2 cellular contexts compared by ENCODE assay signal in the genomic region with DNA sequence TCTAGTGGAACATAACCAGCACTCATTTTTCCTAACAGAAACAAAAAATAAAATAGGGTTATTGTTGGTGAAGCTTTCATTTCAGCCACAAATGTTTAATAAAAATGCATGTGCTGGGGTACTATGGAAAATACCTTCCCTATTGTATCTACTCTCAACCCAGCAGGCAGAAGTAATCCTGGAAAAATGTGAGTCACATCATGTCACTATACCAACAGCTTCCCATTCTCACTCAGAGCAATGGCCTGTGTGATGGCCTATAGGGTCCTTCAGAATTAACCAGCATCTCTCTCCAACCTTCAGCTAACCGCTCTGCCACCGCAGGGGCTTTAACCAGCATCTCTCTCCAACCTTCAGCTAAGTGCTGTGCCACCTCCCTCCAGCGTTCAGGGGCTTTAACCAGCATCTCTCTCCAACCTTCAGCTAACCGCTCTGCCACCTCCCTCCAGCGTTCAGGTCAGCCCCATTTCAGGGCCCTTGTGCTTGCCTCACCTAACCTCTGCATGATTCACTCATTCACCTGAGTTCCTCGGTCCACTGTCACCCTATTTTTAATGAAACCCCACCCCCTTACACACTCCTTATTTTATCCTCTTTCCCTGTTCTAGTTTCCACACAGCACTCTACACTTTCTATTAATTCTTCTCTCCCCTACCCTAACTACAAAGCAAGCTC.
TF ChIP-seq lines count a peak whose summit lies in the region.

No MANE protein-coding gene starts in this region.

TF ChIP-seq in HEK293, 187 proteins besides CTCF, POLR2A, EP300 and RAD21 (continues in another document):
- TF ChIP-seq KLF16 (tag by site-specific recombination; IDR thresholded peaks at IDR 0.05) (no peak), ZNF221 (tag by site-specific recombination; IDR thresholded peaks at IDR 0.05; ENCODE audit: borderline replicate concordance) (no peak), ZNF10 (tag by site-specific recombination; IDR thresholded peaks at IDR 0.05) (peak; percentile 10; the same call in 1 of the 2 replicates), ATF2 (tag by site-specific recombination; IDR thresholded peaks at IDR 0.05; ENCODE audit: low read depth) (no peak), PRDM6 (tag by site-specific recombination; IDR thresholded peaks at IDR 0.05) (0 out of 2 replicates have a peak, but pooled peaks have one; percentile 4), ZNF521 (tag by site-specific recombination; IDR thresholded peaks at IDR 0.05) (no peak), IKZF3 (tag by site-specific recombination; IDR thresholded peaks at IDR 0.05) (peak; percentile 54; the same call in 1 of the 2 replicates), ZNF266 (tag by site-specific recombination; IDR thresholded peaks at IDR 0.05; ENCODE audit: low read depth) (no peak), ZNF184 (tag by site-specific recombination; IDR thresholded peaks at IDR 0.05) (no peak), PRDM10 (tag by site-specific recombination; IDR thresholded peaks at IDR 0.05) (0 out of 2 replicates have a peak, but pooled peaks have one; percentile 15), PRDM1 (tag by site-specific recombination; IDR thresholded peaks at IDR 0.05) (peak; percentile 9), ZFP37 (tag by site-specific recombination; IDR thresholded peaks at IDR 0.05) (no peak), ZBTB20 (tag by site-specific recombination; IDR thresholded peaks at IDR 0.05) (peak; percentile 65)
- TF ChIP-seq, protein P1, sequence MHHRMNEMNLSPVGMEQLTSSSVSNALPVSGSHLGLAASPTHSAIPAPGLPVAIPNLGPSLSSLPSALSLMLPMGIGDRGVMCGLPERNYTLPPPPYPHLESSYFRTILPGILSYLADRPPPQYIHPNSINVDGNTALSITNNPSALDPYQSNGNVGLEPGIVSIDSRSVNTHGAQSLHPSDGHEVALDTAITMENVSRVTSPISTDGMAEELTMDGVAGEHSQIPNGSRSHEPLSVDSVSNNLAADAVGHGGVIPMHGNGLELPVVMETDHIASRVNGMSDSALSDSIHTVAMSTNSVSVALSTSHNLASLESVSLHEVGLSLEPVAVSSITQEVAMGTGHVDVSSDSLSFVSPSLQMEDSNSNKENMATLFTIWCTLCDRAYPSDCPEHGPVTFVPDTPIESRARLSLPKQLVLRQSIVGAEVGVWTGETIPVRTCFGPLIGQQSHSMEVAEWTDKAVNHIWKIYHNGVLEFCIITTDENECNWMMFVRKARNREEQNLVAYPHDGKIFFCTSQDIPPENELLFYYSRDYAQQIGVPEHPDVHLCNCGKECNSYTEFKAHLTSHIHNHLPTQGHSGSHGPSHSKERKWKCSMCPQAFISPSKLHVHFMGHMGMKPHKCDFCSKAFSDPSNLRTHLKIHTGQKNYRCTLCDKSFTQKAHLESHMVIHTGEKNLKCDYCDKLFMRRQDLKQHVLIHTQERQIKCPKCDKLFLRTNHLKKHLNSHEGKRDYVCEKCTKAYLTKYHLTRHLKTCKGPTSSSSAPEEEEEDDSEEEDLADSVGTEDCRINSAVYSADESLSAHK (tag by site-specific recombination; IDR thresholded peaks at IDR 0.05), result no peak

TF ChIP-seq in GM12878, 131 proteins besides CTCF, POLR2A, EP300 and RAD21:
- no peak for TF ChIP-seq ETV6 (conservative IDR thresholded peaks at IDR 0.05 in 1 of 2, IDR thresholded peaks at IDR 0.05 in 1 of 2; ENCODE audit: borderline replicate concordance in 1 of 2, low read depth in 1 of 2)
- no peak for TF ChIP-seq SRF (IDR thresholded peaks at IDR 0.05; ENCODE audit: low read depth in 2 of 2, low read length in 2 of 2)
- TF ChIP-seq BCL11A (IDR thresholded peaks at IDR 0.05; ENCODE audit: low read depth, low read length), result no peak
- no peak for TF ChIP-seq KLF5 (IDR thresholded peaks at IDR 0.05; ENCODE audit: partially characterized antibody)
